Comparison of ENCODE assay signal across 21 cellular contexts in the genomic region with DNA sequence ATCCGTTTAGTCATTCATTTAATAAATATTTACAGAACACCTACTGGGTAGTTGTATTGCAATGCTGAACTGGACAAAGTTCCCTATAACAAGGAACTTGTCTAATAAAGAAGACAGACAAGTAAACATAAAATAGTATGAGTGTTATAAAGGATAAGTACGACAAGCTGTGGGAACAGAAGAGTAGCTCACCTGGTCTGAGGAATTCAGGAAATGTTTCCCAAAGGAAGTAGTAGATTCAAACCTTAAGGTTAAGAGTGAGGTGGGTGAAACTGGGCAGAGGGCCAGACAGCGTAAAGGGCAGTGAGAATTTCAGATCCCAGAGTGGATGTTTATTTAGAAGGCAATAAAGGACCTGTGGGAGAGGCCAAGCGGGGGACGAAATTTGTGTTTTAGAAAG.
A peak's percentile ranks its signal among the peaks of the same experiment; 100 is the strongest.
DNase-seq lines count a peak whose midpoint lies in the region; ATAC-seq and TF ChIP-seq lines count a peak whose summit lies in the region.
"Had no signal": no experiment of that assay in that cellular context is flagged by ENCODE, and none has a peak within 500 bp of the region (broad histone marks: within the 10 kb centered on the region; RNA-seq: fewer than 3 reads in every experiment).

No MANE protein-coding gene starts in this region.

- H3K27ac Mint-ChIP-seq in MCF 10A (ENCODE audit: low read depth, unreplicated experiment): no peak overlapping the region
- H3K27ac Mint-ChIP-seq: activated naive CD4-positive, alpha-beta T cell treated with anti-CD3 and anti-CD28 coated beads, Interleukin-2, amount 50 U/mL, for 72 hours; CD14-positive monocyte had no signal

- no peaks in the 10 kb centered on the region; the same call in 1 of the 2 replicates for H3K79me2 ChIP-seq in PC-9 (ENCODE audit: low read depth)

- CTCF ChIA-PET in MCF 10A (lab: Yijun Ruan, JAX) (interaction anchor here (0.6 to 3.8 kb wide), 2 partner anchors 9 to 124 kb away, joined by 3 to 38 read pairs; no protein-coding TSS in a partner anchor), PC-9 (lab: Charles Lee) (no interaction called here)

- H3K4me2 ChIP-seq in PC-9: peak overlapping the region; percentile 64
- H3K4me2 ChIP-seq: KMS-11 had no signal

- DNase-seq in MCF 10A (ENCODE audit: unreplicated experiment): peak; percentile 4
- no peak for DNase-seq in breast epithelium (ENCODE audit: low spot score in 2 of 2)
- peak; percentile 48 to 99 for DNase-seq in PC-9
- DNase-seq in left colon: peak; percentile 90 to 91
- DNase-seq in lower lobe of right lung: no peak
- no peak for DNase-seq in A172 (ENCODE audit: low spot score)
- DNase-seq in amygdala (lab: John Stamatoyannopoulos, UW): no peak
- DNase-seq: activated T-cell treated with anti-CD3 and anti-CD28 coated beads, Interleukin-2, amount 50 U/mL, for 4 hours; body of pancreas; cortex of kidney; hippocampal formation; NCI-H1048; NCI-H2171; spleen; T-helper 9 cell had no signal

- H3K9me3 ChIP-seq in breast epithelium: no peaks in the 10 kb centered on the region
- no peaks in the 10 kb centered on the region for H3K9me3 ChIP-seq in PC-9 (ENCODE audit: insufficient read depth, low read depth)
- no peaks in the 10 kb centered on the region for H3K9me3 ChIP-seq in lower lobe of right lung
- H3K9me3 ChIP-seq: body of pancreas, spleen, vagina had no signal

- H3K4me3 Mint-ChIP-seq in MCF 10A (ENCODE audit: unreplicated experiment): no peak overlapping the region
- H3K4me3 Mint-ChIP-seq: activated T-cell treated with anti-CD3 and anti-CD28 coated beads, Interleukin-2, amount 50 U/mL, for 4 hours; CD14-positive monocyte had no signal

- ATAC-seq in left colon (peak; percentile 81), lower lobe of right lung (no peak), HG03108 (IDR thresholded peaks at IDR 0.05; ENCODE audit: unreplicated experiment) (no peak)
- ATAC-seq: activated CD4-positive, CD25-positive, alpha-beta regulatory T cell treated with anti-CD3 and anti-CD28 coated beads, Interleukin-2, amount 50 U/mL, for 24 hours; activated naive CD4-positive, alpha-beta T cell treated with anti-CD3 and anti-CD28 coated beads, Interleukin-2, amount 50 U/mL, for 72 hours; activated T-cell treated with anti-CD3 and anti-CD28 coated beads, Interleukin-2, amount 50 U/mL, for 4 hours; body of pancreas had no signal

- no peaks in the 10 kb centered on the region for H3K27me3 ChIP-seq in breast epithelium
- no peaks in the 10 kb centered on the region for H3K27me3 ChIP-seq in PC-9 (ENCODE audit: insufficient read depth, low read depth)
- H3K27me3 ChIP-seq in lower lobe of right lung (ENCODE audit: low read depth): no peaks in the 10 kb centered on the region
- H3K27me3 ChIP-seq: body of pancreas, spleen, vagina had no signal

- peak overlapping the region; percentile 4 for H2AFZ ChIP-seq in PC-9

- H4K20me1 ChIP-seq in PC-9 (ENCODE audit: insufficient read depth): no peaks in the 10 kb centered on the region

- peaks cover 44% of the 10 kb centered on the region for H3F3A ChIP-seq in PC-9 (ENCODE audit: insufficient read depth, low read depth)

- TF ChIP-seq CTCF in MCF 10A (IDR thresholded peaks at IDR 0.05; ENCODE audit: unreplicated experiment) (no peak), breast epithelium (IDR thresholded peaks at IDR 0.05) (no peak), PC-9 (conservative IDR thresholded peaks at IDR 0.05) (no peak), lower lobe of right lung (IDR thresholded peaks at IDR 0.05) (no peak)

- POLR2A ChIA-PET in MCF 10A (lab: Yijun Ruan, JAX): no interaction called here
- POLR2A ChIA-PET in PC-9 (lab: Charles Lee; ENCODE audit: unreplicated experiment): interaction anchor here (0.9 kb wide), 1 partner anchor 66 kb away, joined by 12 read pairs; no protein-coding TSS in a partner anchor

- TF ChIP-seq POLR2A in breast epithelium (IDR thresholded peaks at IDR 0.05): no peak

- BruUV-seq in MCF 10A (replicated peaks; lab: Mats Ljungman, UMichigan) (no TSS peak), PC-9 (replicated peaks; lab: Mats Ljungman, UMichigan) (no TSS peak)

- H3K4me3 ChIP-seq in breast epithelium (no peak overlapping the region), PC-9 (no peak overlapping the region), lower lobe of right lung (no peak overlapping the region)
- H3K4me3 ChIP-seq: body of pancreas, spleen, vagina had no signal

- no peaks in the 10 kb centered on the region for H3K9me2 ChIP-seq in PC-9 (ENCODE audit: insufficient read depth)

- no peaks in the 10 kb centered on the region for H3K36me3 ChIP-seq in breast epithelium
- no peaks in the 10 kb centered on the region for H3K36me3 ChIP-seq in PC-9 (ENCODE audit: low read depth)
- no peaks in the 10 kb centered on the region for H3K36me3 ChIP-seq in lower lobe of right lung
- H3K36me3 ChIP-seq: spleen, vagina had no signal

- no peaks in the 10 kb centered on the region for H3K36me3 Mint-ChIP-seq in MCF 10A (ENCODE audit: insufficient read depth, unreplicated experiment)
- H3K36me3 Mint-ChIP-seq: activated naive CD4-positive, alpha-beta T cell treated with anti-CD3 and anti-CD28 coated beads, Interleukin-2, amount 50 U/mL, for 72 hours; CD14-positive monocyte had no signal

- no peaks in the 10 kb centered on the region for H3K9me3 Mint-ChIP-seq in MCF 10A (ENCODE audit: unreplicated experiment)
- H3K9me3 Mint-ChIP-seq: activated naive CD4-positive, alpha-beta T cell treated with anti-CD3 and anti-CD28 coated beads, Interleukin-2, amount 50 U/mL, for 72 hours; activated T-cell treated with anti-CD3 and anti-CD28 coated beads, Interleukin-2, amount 50 U/mL, for 4 hours had no signal

- peaks cover 12% of the 10 kb centered on the region for H3K4me1 Mint-ChIP-seq in MCF 10A (ENCODE audit: insufficient read depth, unreplicated experiment)

- intact Hi-C loops in MCF 10A (cut with micrococcal nuclease): no loop called here
- intact Hi-C loops in breast epithelium (cut with DNase I; ENCODE audit: low total_unique reads): no loop called here
- intact Hi-C loops in PC-9 (cut with micrococcal nuclease; ENCODE audit: unreplicated experiment): loop anchor here (5.0 to 10.0 kb wide), 2 partner anchors 73 to 310 kb away; no protein-coding TSS in a partner anchor
- intact Hi-C loops in left colon (cut with DNase I, micrococcal nuclease): no loop called here
- intact Hi-C loops in lower lobe of right lung (cut with DNase I): no loop called here

- no peaks in the 10 kb centered on the region for H3K27me3 Mint-ChIP-seq in MCF 10A (ENCODE audit: insufficient read depth, unreplicated experiment)

- no peaks in the 10 kb centered on the region for H3K4me1 ChIP-seq in breast epithelium
- peaks cover 62% of the 10 kb centered on the region for H3K4me1 ChIP-seq in PC-9 (replicated peaks; ENCODE audit: insufficient read depth)
- H3K4me1 ChIP-seq in lower lobe of right lung: peaks cover 10% of the 10 kb centered on the region
- H3K4me1 ChIP-seq: body of pancreas, spleen, vagina had no signal

- H3K27ac ChIP-seq in breast epithelium: no peak overlapping the region
- peak overlapping the region; percentile 92 for H3K27ac ChIP-seq in PC-9
- no peak overlapping the region for H3K27ac ChIP-seq in lower lobe of right lung
- H3K27ac ChIP-seq: body of pancreas, KMS-11, spleen, vagina had no signal

Comparison
In these comparisons a context has a peak if more than half of its experiments do, and no peak if none do; other contexts are left out.
1. DNase-seq: peak in MCF 10A (single experiment), PC-9 (2 of 2) and left colon (2 of 2); none in breast epithelium (0 of 2), lower lobe of right lung (single experiment), A172 (single experiment) and amygdala (0 of 56).